Comparison of ENCODE assay signal across 23 cellular contexts in the genomic region with DNA sequence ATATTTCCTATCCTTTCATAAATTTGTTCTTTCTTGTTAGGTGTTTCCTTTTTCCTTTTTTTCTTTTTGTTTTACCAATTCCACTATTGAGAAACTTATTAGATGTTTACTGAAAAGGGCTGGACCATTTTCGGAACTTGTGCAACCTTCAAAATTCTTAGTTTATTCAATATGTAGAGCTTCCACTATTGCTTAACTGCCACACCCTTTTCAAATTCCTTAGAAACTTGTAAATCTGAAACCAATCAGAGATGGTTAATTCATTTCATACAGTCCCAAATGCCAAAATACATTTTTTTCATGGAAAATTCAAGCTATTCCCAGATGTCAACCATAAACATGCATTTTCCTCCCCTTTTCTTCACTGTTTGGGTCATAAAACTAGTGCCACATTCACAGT.
A peak's percentile ranks its signal among the peaks of the same experiment; 100 is the strongest.
DNase-seq lines count a peak whose midpoint lies in the region; TF ChIP-seq lines count a peak whose summit lies in the region.
"Had no signal": no experiment of that assay in that cellular context is flagged by ENCODE, and none has a peak within 500 bp of the region (broad histone marks: within the 10 kb centered on the region; RNA-seq: fewer than 3 reads in every experiment).

No MANE protein-coding gene starts in this region.

- no peaks in the 10 kb centered on the region for H3K27me3 ChIP-seq in GM23248 (replicated peaks; ENCODE audit: insufficient read depth)
- H3K27me3 ChIP-seq: SJCRH30 had no signal

- peaks cover 11% of the 10 kb centered on the region; the same call in 1 of the 2 replicates for H3K4me1 ChIP-seq in GM23248 (ENCODE audit: insufficient read depth)

- H3K9ac ChIP-seq in GM23248 = no peak overlapping the region

- no peaks in the 10 kb centered on the region for H3K9me3 ChIP-seq in GM23248 (ENCODE audit: low read depth)
- H3K9me3 ChIP-seq: SJCRH30 had no signal

- DNase-seq in AG09319 (ENCODE audit: extremely low read depth, low read depth) (peak; percentile 47), GM23248 (peak; percentile 41), epithelial cell of esophagus (ENCODE audit: low read depth) (peak; percentile 20), fibroblast of villous mesenchyme (ENCODE audit: low read depth) (peak; percentile 40), iPS-NIHi11 (ENCODE audit: low spot score) (no peak), cerebellar nuclear complex (lab: John Stamatoyannopoulos, UW) (no peak)
- no peak for DNase-seq in activated CD4-positive, CD25-positive, alpha-beta regulatory T cell treated with anti-CD3 and anti-CD28 coated beads, Interleukin-2, amount 50 U/mL, for 72 hours
- DNase-seq: AML-193; C1 segment of cervical spinal cord; Calu3; CD8-positive, alpha-beta memory T cell; DMS153; H7; HFFc6; MM.1S; NCI-H1092 treated with DMSO at 0.1 percent for 48 hours; NCI-H1436 treated with DMSO at 0.1 percent for 48 hours; NCI-H2029; NCI-H345; NCI-H524 treated with DMSO at 0.1 percent for 48 hours; NCI-H82; SJCRH30 had no signal

- TF ChIP-seq CTCF in AG09319 (IDR thresholded peaks at IDR 0.05; ENCODE audit: low read depth, low read length) (no peak), epithelial cell of esophagus (IDR thresholded peaks at IDR 0.05; ENCODE audit: insufficient read depth, low read depth, low read length, missing control alignments) (no peak), fibroblast of villous mesenchyme (IDR thresholded peaks at IDR 0.05; ENCODE audit: insufficient read depth, low read depth, low read length) (no peak)

- no peaks in the 10 kb centered on the region for H3K9me2 ChIP-seq in GM23248 (ENCODE audit: insufficient read depth)

- in situ Hi-C loops in GM23248 (cut with MboI) = no loop called here

- no peaks in the 10 kb centered on the region for H3K79me2 ChIP-seq in GM23248 (ENCODE audit: insufficient read depth)

- peak overlapping the region; percentile 68 for H2AFZ ChIP-seq in GM23248

- no peaks in the 10 kb centered on the region for H4K20me1 ChIP-seq in GM23248 (ENCODE audit: insufficient read depth)

- peaks cover 8% of the 10 kb centered on the region for H3F3A ChIP-seq in GM23248 (ENCODE audit: insufficient read depth)

- H3K4me3 ChIP-seq in GM23248 (peak overlapping the region; percentile 28; the same call in 1 of the 2 replicates), epithelial cell of esophagus (ENCODE audit: low read length) (no peak overlapping the region), fibroblast of villous mesenchyme (ENCODE audit: low read depth, low read length) (no peak overlapping the region)
- H3K4me3 ChIP-seq: K562, SJCRH30 had no signal

- H3K4me2 ChIP-seq in GM23248 (ENCODE audit: unreplicated experiment) = peak overlapping the region; percentile 42

- WGBS in GM23248 (ENCODE audit: low coverage in 1 of 2, low lambda C conversion rate in 2 of 2, missing lambda C conversion rate in 2 of 2), 2 experiments = 13 to 26% methylated on average over 1 of the region's 1 CpG

- no peak overlapping the region for H3K27ac ChIP-seq in GM23248
- H3K27ac ChIP-seq: SJCRH30 had no signal

- no peaks in the 10 kb centered on the region for H3K36me3 ChIP-seq in GM23248 (ENCODE audit: low read depth)
- H3K36me3 ChIP-seq: SJCRH30 had no signal

Comparison
In these comparisons a context has a peak if more than half of its experiments do, and no peak if none do; other contexts are left out.
1. DNase-seq: peak in AG09319 (single experiment), GM23248 (single experiment), epithelial cell of esophagus (single experiment) and fibroblast of villous mesenchyme (single experiment); none in activated CD4-positive, CD25-positive, alpha-beta regulatory T cell treated with anti-CD3 and anti-CD28 coated beads, Interleukin-2, amount 50 U/mL, for 72 hours (single experiment), iPS-NIHi11 (single experiment) and cerebellar nuclear complex (0 of 2).